ENCODE assay signal across 14 cellular contexts in the genomic region with DNA sequence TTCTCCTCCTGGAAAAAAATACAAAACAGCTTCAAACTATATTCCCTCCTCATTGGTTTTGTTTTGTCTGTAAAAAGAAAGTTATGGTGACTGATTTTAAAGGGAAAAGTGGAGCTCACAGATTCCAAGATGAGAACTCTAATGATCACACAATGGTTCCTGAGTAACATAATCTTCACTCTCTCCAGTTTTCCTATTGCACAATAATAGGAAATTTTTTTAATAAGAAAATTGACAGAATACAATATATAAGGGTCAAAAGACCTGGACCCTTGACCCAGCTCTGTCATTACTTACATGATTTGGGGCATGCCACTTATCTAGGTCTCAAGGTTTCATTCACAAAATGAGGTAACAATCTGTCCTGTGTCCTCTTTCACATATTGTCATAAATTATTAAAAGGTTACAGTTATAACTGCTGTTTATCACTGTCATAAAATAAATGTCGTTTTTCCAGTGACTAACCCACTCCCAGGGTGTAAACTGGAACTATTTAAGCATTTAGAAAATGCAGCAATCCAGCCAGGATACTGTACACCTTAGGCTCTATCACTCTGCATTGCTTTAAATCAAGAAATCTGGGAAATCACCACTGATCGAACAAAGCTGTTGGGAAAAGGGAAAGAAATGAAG. TPM values are rescaled to one million over a fixed set of nuclear protein-coding genes. Genes with fewer than 3 reads are reported as not detected.
DNase-seq lines count a peak whose midpoint lies in the region; ATAC-seq and TF ChIP-seq lines count a peak whose summit lies in the region.
"Had no signal": no experiment of that assay in that cellular context is flagged by ENCODE, and none has a peak within 500 bp of the region (broad histone marks: within the 10 kb centered on the region; RNA-seq: fewer than 3 reads in every experiment).

No MANE protein-coding gene starts in this region.

- H3K9ac ChIP-seq in IMR-90 (ENCODE audit: low read depth, low read length): no peak overlapping the region

- H4K8ac ChIP-seq in IMR-90 (ENCODE audit: low read depth in 2 of 2, low read length in 2 of 2): no peak overlapping the region

- H3K36me3 ChIP-seq in CD4-positive, CD25-positive, alpha-beta regulatory T cell (ENCODE audit: control insufficient read depth, insufficient read depth, low read length): peaks cover 26% of the 10 kb centered on the region
- no peaks in the 10 kb centered on the region for H3K36me3 ChIP-seq in IMR-90 (ENCODE audit: control insufficient read depth, insufficient read depth, low read length)
- H3K36me3 ChIP-seq in body of pancreas (replicated peaks in 1 of 2; ENCODE audit: insufficient read depth in 1 of 2, low read depth in 2 of 2): no peaks in the 10 kb centered on the region
- H3K36me3 ChIP-seq: SJCRH30, WERI-Rb-1 had no signal

- H3K56ac ChIP-seq in IMR-90 (ENCODE audit: extremely low read depth, insufficient read depth, low read length): no peak overlapping the region

- peaks cover 0 to 3% of the 10 kb centered on the region in 2 experiments for H3K9me3 ChIP-seq in CD4-positive, CD25-positive, alpha-beta regulatory T cell (ENCODE audit: control insufficient read depth in 2 of 2, low read length in 2 of 2)
- no peaks in the 10 kb centered on the region for H3K9me3 ChIP-seq in IMR-90 (ENCODE audit: control insufficient read depth, insufficient read depth, low read length)
- H3K9me3 ChIP-seq in body of pancreas: no peaks in the 10 kb centered on the region
- H3K9me3 ChIP-seq: SJCRH30 had no signal

- no TSS peak for BruUV-seq in IMR-90 (replicated peaks; lab: Mats Ljungman, UMichigan)

- no peak for TF ChIP-seq POLR2A in IMR-90 (IDR thresholded peaks at IDR 0.05; ENCODE audit: low read depth, low read length)
- no peak for TF ChIP-seq POLR2A in body of pancreas (IDR thresholded peaks at IDR 0.05)

- H2BK15ac ChIP-seq in IMR-90 (ENCODE audit: low read depth, low read length): no peak overlapping the region

- H2AFZ ChIP-seq in IMR-90 (replicated peaks; ENCODE audit: low read length, poor library complexity): no peak overlapping the region

- no peak overlapping the region for H2AK5ac ChIP-seq in IMR-90 (ENCODE audit: low read depth, low read length)

- WGBS in IMR-90 (ENCODE audit: extremely low coverage in 2 of 2, insufficient read length in 1 of 2), 2 experiments: no CpG with 5 or more reads among the region's 2 CpGs
- WGBS in body of pancreas, 2 donors: 12 to 18% methylated on average over 2 of the region's 2 CpGs

- TF ChIP-seq CTCF in IMR-90 (conservative IDR thresholded peaks at IDR 0.05; ENCODE audit: low read depth, low read length) (no peak), body of pancreas (IDR thresholded peaks at IDR 0.05) (no peak), GM10266 (IDR thresholded peaks at IDR 0.05; ENCODE audit: control insufficient read depth, insufficient read depth, low read depth, missing control alignments) (no peak)

- no peaks in the 10 kb centered on the region for H3K79me1 ChIP-seq in IMR-90 (ENCODE audit: low read depth in 1 of 2, low read length in 2 of 2)

- H4K5ac ChIP-seq in IMR-90 (ENCODE audit: low read depth, low read length): no peak overlapping the region

- no peak for DNase-seq in CD4-positive, CD25-positive, alpha-beta regulatory T cell
- DNase-seq in IMR-90 (no peak), body of pancreas (no peak), NCI-H187 (lab: John Stamatoyannopoulos, UW) (no peak), GM10266 (ENCODE audit: extremely low spot score) (no peak)
- no peak for DNase-seq in natural killer cell treated with Interleukin-12 subunit alpha and Interleukin-12 subunit beta and Interleukin-15 and Interleukin-18, amount 100 ng/mL, for 72 hours (ENCODE audit: low spot score)
- DNase-seq: activated effector memory CD4-positive, alpha-beta T cell treated with Interleukin-2 at 50 U/mL for 16 hours; KG1; NCI-H2081; SJCRH30; stimulated activated CD4-positive, alpha-beta T cell treated with anti-CD3 and anti-CD28 coated beads, Interleukin-2, amount 100 ng/mL, for 48 hours; stimulated activated naive B cell treated with anti-CD40 and anti-IgM and Interleukin-4, amounts not matched to agents 10 μg/mL and 1 μg/mL and 100 μg/mL, for 72 hours; WERI-Rb-1 had no signal

- H3K27ac ChIP-seq in CD4-positive, CD25-positive, alpha-beta regulatory T cell (ENCODE audit: insufficient read depth, low read length, poor library complexity, severe bottlenecking): peak overlapping the region; percentile 34
- H3K27ac ChIP-seq in IMR-90 (ENCODE audit: insufficient read depth, low read length): no peak overlapping the region
- peak overlapping the region in 3 of 4 donors; percentile 59 to 93 (median 93) for H3K27ac ChIP-seq in body of pancreas
- H3K27ac ChIP-seq: SJCRH30, WERI-Rb-1 had no signal

- H3K9me3 Mint-ChIP-seq in CD4-positive, CD25-positive, alpha-beta regulatory T cell: peaks cover 0 to 4% (median 0%) of the 10 kb centered on the region in 7 donors
- no peaks in the 10 kb centered on the region for H3K9me3 Mint-ChIP-seq in natural killer cell treated with Interleukin-12 subunit alpha and Interleukin-12 subunit beta and Interleukin-15 and Interleukin-18, amount 100 ng/mL, for 72 hours
- H3K9me3 Mint-ChIP-seq: stimulated activated naive B cell treated with anti-CD40 and anti-IgM and Interleukin-4, amounts not matched to agents 10 μg/mL and 1 μg/mL and 100 μg/mL, for 72 hours had no signal

- no peak overlapping the region for H3K18ac ChIP-seq in IMR-90 (ENCODE audit: low read depth, low read length)

- H2BK20ac ChIP-seq in IMR-90 (ENCODE audit: low read depth, low read length): no peak overlapping the region

- no peak overlapping the region for H2BK5ac ChIP-seq in IMR-90 (ENCODE audit: low read depth, low read length, poor library complexity, severe bottlenecking)

- peak overlapping the region; percentile 90 for H3K4me3 ChIP-seq in CD4-positive, CD25-positive, alpha-beta regulatory T cell (ENCODE audit: low read depth, low read length)
- H3K4me3 ChIP-seq in IMR-90 (ENCODE audit: insufficient read depth, low read depth, low read length) (no peak overlapping the region), body of pancreas (no peak overlapping the region)
- H3K4me3 ChIP-seq: SJCRH30 had no signal

- no peak overlapping the region for H3K4me2 ChIP-seq in IMR-90 (ENCODE audit: low read depth, low read length)

- dilution Hi-C loops in IMR-90 (cut with HindIII; ENCODE audit: low sequenced_read_pairs, unreplicated experiment): no loop called here

- H3K4me1 ChIP-seq in CD4-positive, CD25-positive, alpha-beta regulatory T cell (ENCODE audit: control insufficient read depth, insufficient read depth, low read length, poor library complexity, severe bottlenecking): peaks cover 46% of the 10 kb centered on the region
- H3K4me1 ChIP-seq in IMR-90 (ENCODE audit: control insufficient read depth, insufficient read depth, low read length) (peaks cover 2% of the 10 kb centered on the region; the same call in 1 of the 2 replicates), body of pancreas (peaks cover 65% of the 10 kb centered on the region)
- H3K4me1 ChIP-seq: SJCRH30 had no signal

- peak overlapping the region; percentile 76 to 94 (median 93) for H3K4me3 Mint-ChIP-seq in CD4-positive, CD25-positive, alpha-beta regulatory T cell
- H3K4me3 Mint-ChIP-seq in natural killer cell treated with Interleukin-12 subunit alpha and Interleukin-12 subunit beta and Interleukin-15 and Interleukin-18, amount 100 ng/mL, for 72 hours: peak overlapping the region; percentile 6
- H3K4me3 Mint-ChIP-seq: stimulated activated naive B cell treated with anti-CD40 and anti-IgM and Interleukin-4, amounts not matched to agents 10 μg/mL and 1 μg/mL and 100 μg/mL, for 72 hours had no signal

- H4K91ac ChIP-seq in IMR-90 (ENCODE audit: insufficient read depth, low read depth, low read length): no peak overlapping the region

- H3K36me3 Mint-ChIP-seq in CD4-positive, CD25-positive, alpha-beta regulatory T cell: peaks cover 30% of the 10 kb centered on the region
- peaks cover 4% of the 10 kb centered on the region for H3K36me3 Mint-ChIP-seq in natural killer cell treated with Interleukin-12 subunit alpha and Interleukin-12 subunit beta and Interleukin-15 and Interleukin-18, amount 100 ng/mL, for 72 hours

- no peak overlapping the region for H2AK9ac ChIP-seq in IMR-90 (replicated peaks; ENCODE audit: low read depth, low read length, poor library complexity)

- no peak for TF ChIP-seq RAD21 in IMR-90 (IDR thresholded peaks at IDR 0.05; ENCODE audit: low read length)

- H3K27me3 Mint-ChIP-seq in CD4-positive, CD25-positive, alpha-beta regulatory T cell: no peaks in the 10 kb centered on the region
- no peaks in the 10 kb centered on the region for H3K27me3 Mint-ChIP-seq in natural killer cell treated with Interleukin-12 subunit alpha and Interleukin-12 subunit beta and Interleukin-15 and Interleukin-18, amount 100 ng/mL, for 72 hours
- H3K27me3 Mint-ChIP-seq: stimulated activated naive B cell treated with anti-CD40 and anti-IgM and Interleukin-4, amounts not matched to agents 10 μg/mL and 1 μg/mL and 100 μg/mL, for 72 hours had no signal

- no peak for ATAC-seq in CD4-positive, CD25-positive, alpha-beta regulatory T cell (ENCODE audit: low read depth in 2 of 2)
- ATAC-seq in IMR-90 (ENCODE audit: low read depth): no peak
- no peak for ATAC-seq in body of pancreas
- no peak for ATAC-seq in natural killer cell treated with Interleukin-12 subunit alpha and Interleukin-12 subunit beta and Interleukin-15 and Interleukin-18, amount 100 ng/mL, for 72 hours
- ATAC-seq in HG02763 (IDR thresholded peaks at IDR 0.05; ENCODE audit: unreplicated experiment): no peak
- ATAC-seq: stimulated activated naive B cell treated with anti-CD40 and anti-IgM and Interleukin-4, amounts not matched to agents 10 μg/mL and 1 μg/mL and 100 μg/mL, for 72 hours had no signal

- H3K4me1 Mint-ChIP-seq in CD4-positive, CD25-positive, alpha-beta regulatory T cell: peaks cover 47 to 75% (median 62%) of the 10 kb centered on the region in 4 donors
- H3K4me1 Mint-ChIP-seq in natural killer cell treated with Interleukin-12 subunit alpha and Interleukin-12 subunit beta and Interleukin-15 and Interleukin-18, amount 100 ng/mL, for 72 hours (ENCODE audit: low read depth in 2 of 2): peaks cover 31 to 49% of the 10 kb centered on the region in 2 donors

- no peak overlapping the region for H3K4ac ChIP-seq in IMR-90 (ENCODE audit: low read depth, low read length)

- no peak overlapping the region for H3K14ac ChIP-seq in IMR-90 (replicated peaks; ENCODE audit: low read depth, low read length)

- POLR2A ChIA-PET in IMR-90 (lab: Charles Lee; ENCODE audit: unreplicated experiment): no interaction called here

- CTCF ChIA-PET in IMR-90 (lab: Yijun Ruan, JAX): no interaction called here

- H3K27ac Mint-ChIP-seq in CD4-positive, CD25-positive, alpha-beta regulatory T cell: peak overlapping the region; percentile 24 to 92 (median 51)
- peak overlapping the region; percentile 14 to 71 for H3K27ac Mint-ChIP-seq in natural killer cell treated with Interleukin-12 subunit alpha and Interleukin-12 subunit beta and Interleukin-15 and Interleukin-18, amount 100 ng/mL, for 72 hours
- H3K27ac Mint-ChIP-seq: stimulated activated naive B cell treated with anti-CD40 and anti-IgM and Interleukin-4, amounts not matched to agents 10 μg/mL and 1 μg/mL and 100 μg/mL, for 72 hours had no signal

- no peaks in the 10 kb centered on the region for H4K20me1 ChIP-seq in IMR-90 (ENCODE audit: insufficient read depth, low read length)

- in situ Hi-C loops in IMR-90 (cut with MboI; ENCODE audit: low sequenced_read_pairs): no loop called here

- no peaks in the 10 kb centered on the region for H3K27me3 ChIP-seq in CD4-positive, CD25-positive, alpha-beta regulatory T cell (ENCODE audit: control insufficient read depth, insufficient read depth, low read length)
- peaks cover 27% of the 10 kb centered on the region for H3K27me3 ChIP-seq in IMR-90 (ENCODE audit: control insufficient read depth, insufficient read depth, low read length)
- H3K27me3 ChIP-seq in body of pancreas: no peaks in the 10 kb centered on the region

- intact Hi-C loops in IMR-90 (cut with micrococcal nuclease) (no loop called here), body of pancreas (cut with DNase I) (no loop called here)

- H3K23ac ChIP-seq in IMR-90 (ENCODE audit: low read depth, low read length): no peak overlapping the region

- no peaks in the 10 kb centered on the region; the same call in 1 of the 2 replicates for H3K9me1 ChIP-seq in IMR-90 (ENCODE audit: insufficient read depth, low read length)

- no peak overlapping the region for H2BK120ac ChIP-seq in IMR-90 (ENCODE audit: low read depth, low read length)

RNA-seq across cellular contexts. Expression of gene MGAT4A, which starts 4.1 kb away (rescaled TPM):
- total RNA-seq in CD4-positive, CD25-positive, alpha-beta regulatory T cell: 105 TPM
- polyA plus RNA-seq in CD4-positive, CD25-positive, alpha-beta regulatory T cell: 100 to 1,000 TPM; 101 to 143 (median 129) TPM
- total RNA-seq in IMR-90 (2012; rRNA removed) (under 0.01 TPM in 2 replicates), body of pancreas (10 to 100 TPM; 40.5 to 72.4 TPM)
- not detected in 2 replicates for polyA plus RNA-seq in IMR-90 (2012; rRNA removed)
- not detected in 2 replicates for polyA plus RNA-seq in IMR-90 (2012; cell fraction: cytosol; rRNA removed)
- polyA plus RNA-seq in IMR-90 (2012; cell fraction: nucleus; rRNA removed; ENCODE audit: low replicate concordance): not detected in 2 replicates
- 10 to 100 TPM; 23.1 to 25.0 TPM for total RNA-seq in natural killer cell treated with Interleukin-12 subunit alpha and Interleukin-12 subunit beta and Interleukin-15 and Interleukin-18, amount 100 ng/mL, for 72 hours

Comparison
In these comparisons a context has a peak if more than half of its experiments do, and no peak if none do; other contexts are left out.
1. RNA of gene MGAT4A, which starts 4.1 kb away (total RNA-seq): 105 TPM in CD4-positive, CD25-positive, alpha-beta regulatory T cell (single experiment), 40.5 to 72.4 TPM in body of pancreas and 23.1 to 25.0 TPM in natural killer cell treated with Interleukin-12 subunit alpha and Interleukin-12 subunit beta and Interleukin-15 and Interleukin-18, amount 100 ng/mL, for 72 hours; under 0.01 TPM in IMR-90; every median in the first group is over 10 times any median in the second.